In the genomic region with DNA sequence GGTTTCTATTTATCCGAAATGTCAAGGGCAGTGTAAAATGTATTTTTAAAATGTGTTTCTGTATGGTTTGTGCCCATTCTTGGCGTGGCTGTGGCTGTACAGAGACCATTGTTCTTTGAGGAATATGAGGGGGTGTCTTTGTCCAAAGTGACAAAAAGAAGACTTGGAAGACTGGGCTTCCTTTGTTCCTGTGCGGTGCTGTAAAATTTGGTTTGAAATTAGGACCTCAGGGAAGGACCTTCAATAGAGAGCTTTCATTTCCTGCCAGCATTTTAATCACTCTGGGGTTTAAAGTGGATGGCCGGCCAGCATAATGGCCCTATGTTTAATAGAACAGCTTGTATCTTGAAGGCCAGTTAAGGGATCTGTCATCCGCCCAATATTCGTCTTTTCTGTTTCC, we compare ENCODE assay signal across 13 cellular contexts.
A peak's percentile ranks its signal among the peaks of the same experiment; 100 is the strongest.
DNase-seq lines count a peak whose midpoint lies in the region; ATAC-seq and TF ChIP-seq lines count a peak whose summit lies in the region.
"Had no signal": no experiment of that assay in that cellular context is flagged by ENCODE, and none has a peak within 500 bp of the region (broad histone marks: within the 10 kb centered on the region; RNA-seq: fewer than 3 reads in every experiment).

No MANE protein-coding gene starts in this region.

- DNase-seq in COLO829 (ENCODE audit: low spot score): peak; percentile 77
- DNase-seq in adipocyte (ENCODE audit: low read depth): no peak
- no peak for DNase-seq in heart right ventricle
- peak in 35 of 56 donors; percentile 1 to 62 (median 22) for DNase-seq in nucleus accumbens (lab: John Stamatoyannopoulos, UW)
- DNase-seq in NCI-H2171 (lab: John Stamatoyannopoulos, UW): no peak
- no peak for DNase-seq in AML-193 (lab: John Stamatoyannopoulos, UW)
- DNase-seq in erythroblast (lab: John Stamatoyannopoulos, UW): no peak
- DNase-seq in occipital lobe (lab: John Stamatoyannopoulos, UW): no peak
- DNase-seq: BE2C; effector CD8-positive, alpha-beta T cell; EL; naive B cell; stimulated activated CD8-positive, alpha-beta memory T cell treated with anti-CD3 and anti-CD28 coated beads, Interleukin-4, amount 100 ng/mL, for 48 hours had no signal

- H3K9me3 ChIP-seq in adipocyte (ENCODE audit: control insufficient read depth, low read length) (no peaks in the 10 kb centered on the region), heart right ventricle (no peaks in the 10 kb centered on the region)

- H3K9ac ChIP-seq in adipocyte (ENCODE audit: low read length): peak overlapping the region; percentile 45

- H3K4me1 ChIP-seq in adipocyte (ENCODE audit: control insufficient read depth, insufficient read depth, low read length): peaks cover 24% of the 10 kb centered on the region
- peaks cover 0 to 31% (median 17%) of the 10 kb centered on the region in 9 donors for H3K4me1 ChIP-seq in heart right ventricle

- H3K27me3 ChIP-seq in adipocyte (replicated peaks; ENCODE audit: control insufficient read depth, insufficient read depth, low read length) (no peaks in the 10 kb centered on the region), heart right ventricle (no peaks in the 10 kb centered on the region)
- H3K27me3 ChIP-seq: BE2C had no signal

- 34 to 49% methylated on average over 6 of the region's 6 CpGs for WGBS in heart right ventricle, 2 donors

- H3K36me3 ChIP-seq in adipocyte (ENCODE audit: control insufficient read depth, insufficient read depth, low read length, severe bottlenecking) (no peaks in the 10 kb centered on the region), heart right ventricle (no peaks in the 10 kb centered on the region)
- H3K36me3 ChIP-seq: BE2C had no signal

- no peak for TF ChIP-seq CTCF in heart right ventricle (IDR thresholded peaks at IDR 0.05)

- H3K4me3 ChIP-seq in adipocyte (ENCODE audit: low read length): peak overlapping the region; percentile 66
- peak overlapping the region in 1 of 10 donors; percentile 8 for H3K4me3 ChIP-seq in heart right ventricle

- intact Hi-C loops in heart right ventricle (cut with DNase I): loop anchor here in 3 of 10 donors (5.0 to 10.0 kb wide), 5 partner anchors 38 to 207 kb away; no protein-coding TSS in a partner anchor

- ATAC-seq in heart right ventricle: peak; percentile 24 to 77 (median 59)

- TF ChIP-seq POLR2A in erythroblast (IDR thresholded peaks at IDR 0.05; ENCODE audit: low read length): no peak

- peak overlapping the region; percentile 4 to 79 (median 62) for H3K27ac ChIP-seq in heart right ventricle

Comparison
In these comparisons a context has a peak if more than half of its experiments do, and no peak if none do; other contexts are left out.
1. DNase-seq: peak in COLO829 (single experiment) and nucleus accumbens (35 of 56); none in adipocyte (single experiment), heart right ventricle (0 of 2), NCI-H2171 (single experiment), AML-193 (0 of 2), erythroblast (0 of 2) and occipital lobe (single experiment).